In the genomic region with DNA sequence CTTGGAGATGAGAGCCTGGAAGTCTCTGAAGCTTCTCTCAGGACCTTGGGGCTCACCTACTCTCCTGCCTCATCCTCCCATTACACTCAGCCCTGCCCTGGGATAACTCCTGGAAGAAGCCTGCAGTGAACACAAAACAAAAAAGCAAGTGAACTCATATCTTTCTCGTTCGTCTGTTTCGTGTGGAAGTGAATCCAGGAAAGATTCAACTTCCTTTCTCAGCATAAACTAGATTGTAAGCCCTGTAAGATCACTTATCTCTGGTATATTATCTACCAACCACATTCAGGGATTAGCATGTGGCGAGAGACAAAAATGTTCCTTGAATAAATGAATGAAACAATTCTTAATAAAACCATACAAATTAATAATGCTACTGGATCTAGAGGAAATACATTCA, we compare ENCODE assay signal across 32 cellular contexts. TPM values are rescaled to one million over a fixed set of nuclear protein-coding genes. Genes with fewer than 3 reads are reported as not detected.
DNase-seq lines count a peak whose midpoint lies in the region; ATAC-seq and TF ChIP-seq lines count a peak whose summit lies in the region.
"Had no signal": no experiment of that assay in that cellular context is flagged by ENCODE, and none has a peak within 500 bp of the region (broad histone marks: within the 10 kb centered on the region; RNA-seq: fewer than 3 reads in every experiment).

No MANE protein-coding gene starts in this region.

- no peaks in the 10 kb centered on the region for H3K27me3 Mint-ChIP-seq in activated T-cell treated with anti-CD3 and anti-CD28 coated beads, Interleukin-2, amount 50 U/mL, for 72 hours (ENCODE audit: low read depth)
- H3K27me3 Mint-ChIP-seq in activated naive CD8-positive, alpha-beta T cell, result no peaks in the 10 kb centered on the region
- H3K27me3 Mint-ChIP-seq in stimulated activated naive B cell treated with anti-CD40 and anti-IgM and Interleukin-4, amounts not matched to agents 10 μg/mL and 1 μg/mL and 100 μg/mL, for 72 hours, result no peaks in the 10 kb centered on the region
- H3K27me3 Mint-ChIP-seq: CD8-positive, alpha-beta memory T cell; IgD-negative memory B cell; progenitor cell of endocrine pancreas; T-helper 17 cell had no signal

- H3K27ac Mint-ChIP-seq in activated T-cell treated with anti-CD3 and anti-CD28 coated beads, Interleukin-2, amount 50 U/mL, for 72 hours, result peak overlapping the region; percentile 47
- peak overlapping the region; percentile 83 for H3K27ac Mint-ChIP-seq in activated naive CD8-positive, alpha-beta T cell
- no peak overlapping the region for H3K27ac Mint-ChIP-seq in stimulated activated naive B cell treated with anti-CD40 and anti-IgM and Interleukin-4, amounts not matched to agents 10 μg/mL and 1 μg/mL and 100 μg/mL, for 72 hours
- H3K27ac Mint-ChIP-seq: IgD-negative memory B cell, T-helper 17 cell had no signal

- H3K23ac ChIP-seq in IMR-90 (ENCODE audit: low read depth, low read length), result 0 out of 2 replicates have a peak overlapping the region, but pooled peaks have one; percentile 46

- peak overlapping the region; percentile 92; the same call in 2 of the 3 replicates for H2BK15ac ChIP-seq in IMR-90 (ENCODE audit: low read depth, low read length)

- H3K4me2 ChIP-seq in IMR-90 (ENCODE audit: low read depth, low read length), result no peak overlapping the region
- H3K4me2 ChIP-seq in smooth muscle cell, result peak overlapping the region; percentile 59
- H3K4me2 ChIP-seq: SK-N-SH had no signal

- intact Hi-C loops in IMR-90 (cut with micrococcal nuclease), result no loop called here

- in situ Hi-C loops in IMR-90 (cut with MboI; ENCODE audit: low sequenced_read_pairs), result no loop called here

- no peak overlapping the region for H3K18ac ChIP-seq in IMR-90 (ENCODE audit: low read depth, low read length)

- peaks cover 0 to 24% of the 10 kb centered on the region in 2 experiments; a peak in 2 of 4 replicates for H3K79me1 ChIP-seq in IMR-90 (ENCODE audit: low read depth in 1 of 2, low read length in 2 of 2)

- H3K27me3 ChIP-seq in IMR-90 (ENCODE audit: control insufficient read depth, insufficient read depth, low read length) (no peaks in the 10 kb centered on the region), smooth muscle cell (ENCODE audit: low read depth) (no peaks in the 10 kb centered on the region)
- H3K27me3 ChIP-seq: BE2C, foreskin keratinocyte, sigmoid colon, vagina had no signal

- H3K4me3 ChIP-seq in IMR-90 (ENCODE audit: insufficient read depth, low read depth, low read length), result no peak overlapping the region
- H3K4me3 ChIP-seq in smooth muscle cell, result no peak overlapping the region
- H3K4me3 ChIP-seq: sigmoid colon, thoracic aorta, vagina had no signal

- peak overlapping the region; percentile 1 to 9 for H3K4me3 Mint-ChIP-seq in activated T-cell treated with anti-CD3 and anti-CD28 coated beads, Interleukin-2, amount 50 U/mL, for 72 hours
- peak overlapping the region; percentile 42 for H3K4me3 Mint-ChIP-seq in activated naive CD8-positive, alpha-beta T cell
- no peak overlapping the region for H3K4me3 Mint-ChIP-seq in stimulated activated naive B cell treated with anti-CD40 and anti-IgM and Interleukin-4, amounts not matched to agents 10 μg/mL and 1 μg/mL and 100 μg/mL, for 72 hours
- H3K4me3 Mint-ChIP-seq: CD8-positive, alpha-beta memory T cell; IgD-negative memory B cell; T-helper 17 cell had no signal

- dilution Hi-C loops in IMR-90 (cut with HindIII; ENCODE audit: low sequenced_read_pairs, unreplicated experiment), result no loop called here

- no peak for TF ChIP-seq CTCF in IMR-90 (conservative IDR thresholded peaks at IDR 0.05; ENCODE audit: low read depth, low read length)
- no peak for TF ChIP-seq CTCF in smooth muscle cell (IDR thresholded peaks at IDR 0.05; ENCODE audit: borderline replicate concordance, insufficient read depth, poor library complexity, severe bottlenecking)

- peak overlapping the region; percentile 71; the same call in 1 of the 2 replicates for H4K91ac ChIP-seq in IMR-90 (ENCODE audit: insufficient read depth, low read depth, low read length)

- no TSS peak for BruUV-seq in IMR-90 (replicated peaks; lab: Mats Ljungman, UMichigan)

- 0 out of 2 replicates have a peak, but pooled peaks cover 2% of the 10 kb centered on the region for H3K36me3 ChIP-seq in IMR-90 (ENCODE audit: control insufficient read depth, insufficient read depth, low read length)
- no peaks in the 10 kb centered on the region for H3K36me3 ChIP-seq in smooth muscle cell (ENCODE audit: low read depth)
- H3K36me3 ChIP-seq: BE2C, sigmoid colon, thoracic aorta, vagina had no signal

- H3K4me1 ChIP-seq in IMR-90 (ENCODE audit: control insufficient read depth, insufficient read depth, low read length), result peaks cover 16% of the 10 kb centered on the region
- peaks cover 9% of the 10 kb centered on the region for H3K4me1 ChIP-seq in smooth muscle cell (ENCODE audit: low read depth)

- H3K9me3 ChIP-seq in IMR-90 (ENCODE audit: control insufficient read depth, insufficient read depth, low read length), result no peaks in the 10 kb centered on the region
- H3K9me3 ChIP-seq in smooth muscle cell (replicated peaks; ENCODE audit: low read depth), result no peaks in the 10 kb centered on the region
- H3K9me3 ChIP-seq: BE2C, sigmoid colon, SK-N-SH, thoracic aorta, vagina had no signal

- no peak for TF ChIP-seq RAD21 in IMR-90 (IDR thresholded peaks at IDR 0.05; ENCODE audit: low read length)

- peak overlapping the region; percentile 68 for H2BK20ac ChIP-seq in IMR-90 (ENCODE audit: low read depth, low read length)

- TF ChIP-seq POLR2A in IMR-90 (IDR thresholded peaks at IDR 0.05; ENCODE audit: low read depth, low read length), result no peak

- 100% methylated on average over 3 of the region's 4 CpGs; no CpG with 5 or more reads in 1 of the 2 experiments for WGBS in IMR-90 (ENCODE audit: extremely low coverage in 2 of 2, insufficient read length in 1 of 2), 2 experiments
- 19% methylated on average over 4 of the region's 4 CpGs for WGBS in smooth muscle cell (ENCODE audit: low lambda C conversion rate)

- H3K14ac ChIP-seq in IMR-90 (replicated peaks; ENCODE audit: low read depth, low read length), result peak overlapping the region; percentile 58; the same call in 1 of the 2 replicates

- ATAC-seq in activated T-cell treated with anti-CD3 and anti-CD28 coated beads, Interleukin-2, amount 50 U/mL, for 72 hours (replicated peaks in 1 of 2), result no peak
- ATAC-seq in IMR-90 (ENCODE audit: low read depth) (no peak), GM21737 (IDR thresholded peaks at IDR 0.05; ENCODE audit: unreplicated experiment) (no peak)
- no peak for ATAC-seq in stimulated activated naive B cell treated with anti-CD40 and anti-IgM and Interleukin-4, amounts not matched to agents 10 μg/mL and 1 μg/mL and 100 μg/mL, for 72 hours (replicated peaks)
- ATAC-seq: T-helper 17 cell had no signal

- H3K9ac ChIP-seq in IMR-90 (ENCODE audit: low read depth, low read length), result no peak overlapping the region
- H3K9ac ChIP-seq in smooth muscle cell (ENCODE audit: low read depth), result no peak overlapping the region
- H3K9ac ChIP-seq: SK-N-SH had no signal

- peak overlapping the region; percentile 72 for H3K4ac ChIP-seq in IMR-90 (ENCODE audit: low read depth, low read length)

- H3K27ac ChIP-seq in IMR-90 (ENCODE audit: insufficient read depth, low read length) (no peak overlapping the region), smooth muscle cell (ENCODE audit: low read depth) (peak overlapping the region; percentile 75)
- H3K27ac ChIP-seq: foreskin keratinocyte, sigmoid colon, thoracic aorta, vagina had no signal

- CTCF ChIA-PET in IMR-90 (lab: Yijun Ruan, JAX), result interaction anchor here (1.4 kb wide), 1 partner anchor 10 kb away, joined by 4 read pairs; no protein-coding TSS in a partner anchor

- H3K4me1 Mint-ChIP-seq in activated T-cell treated with anti-CD3 and anti-CD28 coated beads, Interleukin-2, amount 50 U/mL, for 72 hours (ENCODE audit: low read depth), result peaks cover 50% of the 10 kb centered on the region
- H3K4me1 Mint-ChIP-seq in activated naive CD8-positive, alpha-beta T cell (ENCODE audit: low read depth), result peaks cover 24% of the 10 kb centered on the region
- peaks cover 9 to 10% of the 10 kb centered on the region in 2 donors for H3K4me1 Mint-ChIP-seq in stimulated activated naive B cell treated with anti-CD40 and anti-IgM and Interleukin-4, amounts not matched to agents 10 μg/mL and 1 μg/mL and 100 μg/mL, for 72 hours
- H3K4me1 Mint-ChIP-seq: CD8-positive, alpha-beta memory T cell had no signal

- H3K56ac ChIP-seq in IMR-90 (ENCODE audit: extremely low read depth, insufficient read depth, low read length), result no peak overlapping the region

- no peak for DNase-seq in activated T-cell treated with anti-CD3 and anti-CD28 coated beads, Interleukin-2, amount 50 U/mL, for 72 hours
- no peak for DNase-seq in activated T-cell treated with anti-CD3 and anti-CD28 coated beads, Interleukin-2, amount 50 U/mL, for 1 hour
- DNase-seq in IMR-90 (no peak), smooth muscle cell (lab: John Stamatoyannopoulos, UW; ENCODE audit: unreplicated experiment) (no peak), globus pallidus (ENCODE audit: low spot score) (no peak)
- no peak for DNase-seq in stimulated activated naive B cell treated with anti-CD40 and anti-IgM and Interleukin-4, amounts not matched to agents 10 μg/mL and 1 μg/mL and 100 μg/mL, for 72 hours
- DNase-seq: activated CD4-positive, alpha-beta T cell treated with anti-CD3 and anti-CD28 coated beads for 48 hours; activated CD8-positive, alpha-beta memory T cell treated with anti-CD3 and anti-CD28 coated beads, Interleukin-2, amount 50 U/mL, for 4 hours; activated effector memory CD4-positive, alpha-beta T cell treated with Interleukin-2 at 50 U/mL for 16 hours; BE2C; CD8-positive, alpha-beta memory T cell; DMS53; effector memory CD4-positive, alpha-beta T cell; foreskin keratinocyte; left colon; NCI-H1092; NCI-H1694 treated with DMSO at 0.1 percent for 48 hours; sigmoid colon; SK-N-SH; stimulated activated CD4-positive, alpha-beta T cell treated with anti-CD3 and anti-CD28 coated beads, Interleukin-4, amount 100 ng/mL, for 4 hours; stimulated activated naive CD4-positive, alpha-beta T cell; T-helper 17 cell had no signal

- H2AK5ac ChIP-seq in IMR-90 (ENCODE audit: low read depth, low read length), result peak overlapping the region; percentile 81

- H2AFZ ChIP-seq in IMR-90 (replicated peaks; ENCODE audit: low read length, poor library complexity), result no peak overlapping the region
- no peak overlapping the region for H2AFZ ChIP-seq in smooth muscle cell (ENCODE audit: low read depth)

- H3F3A ChIP-seq in smooth muscle cell (ENCODE audit: low read depth), result peaks cover 22% of the 10 kb centered on the region

- no peaks in the 10 kb centered on the region for H4K20me1 ChIP-seq in IMR-90 (ENCODE audit: insufficient read depth, low read length)
- no peaks in the 10 kb centered on the region for H4K20me1 ChIP-seq in smooth muscle cell (ENCODE audit: low read depth)

- peak overlapping the region; percentile 80 for H2BK120ac ChIP-seq in IMR-90 (ENCODE audit: low read depth, low read length)

- peaks cover 19% of the 10 kb centered on the region for H3K9me1 ChIP-seq in IMR-90 (ENCODE audit: insufficient read depth, low read length)

- H4K8ac ChIP-seq in IMR-90 (ENCODE audit: low read depth in 2 of 2, low read length in 2 of 2), result peak overlapping the region; percentile 16 to 61; a peak in 2 of 4 replicates

- no peaks in the 10 kb centered on the region for H3K36me3 Mint-ChIP-seq in activated T-cell treated with anti-CD3 and anti-CD28 coated beads, Interleukin-2, amount 50 U/mL, for 72 hours (ENCODE audit: insufficient read depth in 2 of 2)
- H3K36me3 Mint-ChIP-seq in activated naive CD8-positive, alpha-beta T cell, result peaks cover 14% of the 10 kb centered on the region
- peaks cover 13 to 31% of the 10 kb centered on the region in 2 donors for H3K36me3 Mint-ChIP-seq in stimulated activated naive B cell treated with anti-CD40 and anti-IgM and Interleukin-4, amounts not matched to agents 10 μg/mL and 1 μg/mL and 100 μg/mL, for 72 hours

- no peaks in the 10 kb centered on the region for H3K9me3 Mint-ChIP-seq in activated T-cell treated with anti-CD3 and anti-CD28 coated beads, Interleukin-2, amount 50 U/mL, for 72 hours
- no peaks in the 10 kb centered on the region for H3K9me3 Mint-ChIP-seq in activated naive CD8-positive, alpha-beta T cell (ENCODE audit: low read depth)
- H3K9me3 Mint-ChIP-seq in stimulated activated naive B cell treated with anti-CD40 and anti-IgM and Interleukin-4, amounts not matched to agents 10 μg/mL and 1 μg/mL and 100 μg/mL, for 72 hours, result no peaks in the 10 kb centered on the region
- H3K9me3 Mint-ChIP-seq: CD8-positive, alpha-beta memory T cell; IgD-negative memory B cell had no signal

- no peak overlapping the region for H2AK9ac ChIP-seq in IMR-90 (replicated peaks; ENCODE audit: low read depth, low read length, poor library complexity)

- H3K79me2 ChIP-seq in smooth muscle cell (ENCODE audit: low read depth), result no peaks in the 10 kb centered on the region

- 0 out of 2 replicates have a peak overlapping the region, but pooled peaks have one; percentile 5 for H4K5ac ChIP-seq in IMR-90 (ENCODE audit: low read depth, low read length)

- POLR2A ChIA-PET in IMR-90 (lab: Charles Lee; ENCODE audit: unreplicated experiment), result no interaction called here

- H2BK5ac ChIP-seq in IMR-90 (ENCODE audit: low read depth, low read length, poor library complexity, severe bottlenecking), result no peak overlapping the region

RNA-seq across cellular contexts. Expression of gene FAM83C, which starts 36.5 kb away (rescaled TPM):
- total RNA-seq in activated T-cell treated with anti-CD3 and anti-CD28 coated beads, Interleukin-2, amount 50 U/mL, for 72 hours, result not detected
- total RNA-seq in IMR-90 (2012; rRNA removed), result not detected in 2 replicates
- 0.02 and 0.03 TPM in 2 replicates for polyA plus RNA-seq in IMR-90 (2012; rRNA removed)
- 0.02 TPM in 1 of 2 replicates, not detected in the other for polyA plus RNA-seq in IMR-90 (2012; cell fraction: cytosol; rRNA removed)
- polyA plus RNA-seq in IMR-90 (2012; cell fraction: nucleus; rRNA removed; ENCODE audit: low replicate concordance), result 0.03 and 0.13 TPM in 2 replicates
- 0.27 and 0.49 TPM in 2 replicates for total RNA-seq in smooth muscle cell
- polyA plus RNA-seq in smooth muscle cell, result 0.05 TPM in 1 of 2 replicates, not detected in the other
- total RNA-seq: A673; CD8-positive, alpha-beta memory T cell; H1; NCI-H460; OCI-LY7; progenitor cell of endocrine pancreas; sigmoid colon; T-helper 17 cell; thoracic aorta had no signal
- polyA plus RNA-seq: CD8-positive, alpha-beta memory T cell; H1; IgD-negative memory B cell; SK-N-SH had no signal

RNA-seq across cellular contexts. Expression of gene EIF6, which starts 44.1 kb away (rescaled TPM):
- total RNA-seq in activated T-cell treated with anti-CD3 and anti-CD28 coated beads, Interleukin-2, amount 50 U/mL, for 72 hours, result 100 to 1,000 TPM; 127 to 129 TPM
- 215 and 227 TPM in 2 replicates for total RNA-seq in IMR-90 (2012; rRNA removed)
- polyA plus RNA-seq in IMR-90 (2012; rRNA removed), result 215 and 258 TPM in 2 replicates
- polyA plus RNA-seq in IMR-90 (2012; cell fraction: cytosol; rRNA removed), result 163 and 323 TPM in 2 replicates
- 385 and 588 TPM in 2 replicates for polyA plus RNA-seq in IMR-90 (2012; cell fraction: nucleus; rRNA removed; ENCODE audit: low replicate concordance)
- total RNA-seq in smooth muscle cell, result 76.4 and 110 TPM in 2 replicates
- 179 and 251 TPM in 2 replicates for polyA plus RNA-seq in smooth muscle cell

RNA-seq across cellular contexts. Expression of gene MMP24OS, which starts 50.8 kb away (rescaled TPM):
- 10 to 100 TPM; 41.6 to 44.2 TPM for total RNA-seq in activated T-cell treated with anti-CD3 and anti-CD28 coated beads, Interleukin-2, amount 50 U/mL, for 72 hours
- total RNA-seq in IMR-90 (2012; rRNA removed) (5.9 and 7.2 TPM in 2 replicates), smooth muscle cell (14.3 and 22.7 TPM in 2 replicates)
- polyA plus RNA-seq in IMR-90 (2012; rRNA removed) (64.9 and 67.6 TPM in 2 replicates), smooth muscle cell (43.7 and 44.7 TPM in 2 replicates)
- polyA plus RNA-seq in IMR-90 (2012; cell fraction: cytosol; rRNA removed), result 56.9 and 92.5 TPM in 2 replicates
- polyA plus RNA-seq in IMR-90 (2012; cell fraction: nucleus; rRNA removed; ENCODE audit: low replicate concordance), result 54.7 and 75.9 TPM in 2 replicates

Comparison
In these comparisons a context has a peak if more than half of its experiments do, and no peak if none do; other contexts are left out.
1. H3K4me3 Mint-ChIP-seq: peak in activated T-cell treated with anti-CD3 and anti-CD28 coated beads, Interleukin-2, amount 50 U/mL, for 72 hours (2 of 2) and activated naive CD8-positive, alpha-beta T cell (single experiment); none in stimulated activated naive B cell treated with anti-CD40 and anti-IgM and Interleukin-4, amounts not matched to agents 10 μg/mL and 1 μg/mL and 100 μg/mL, for 72 hours (0 of 2).